Comparison of ENCODE assay signal across 8 cellular contexts in the genomic region with DNA sequence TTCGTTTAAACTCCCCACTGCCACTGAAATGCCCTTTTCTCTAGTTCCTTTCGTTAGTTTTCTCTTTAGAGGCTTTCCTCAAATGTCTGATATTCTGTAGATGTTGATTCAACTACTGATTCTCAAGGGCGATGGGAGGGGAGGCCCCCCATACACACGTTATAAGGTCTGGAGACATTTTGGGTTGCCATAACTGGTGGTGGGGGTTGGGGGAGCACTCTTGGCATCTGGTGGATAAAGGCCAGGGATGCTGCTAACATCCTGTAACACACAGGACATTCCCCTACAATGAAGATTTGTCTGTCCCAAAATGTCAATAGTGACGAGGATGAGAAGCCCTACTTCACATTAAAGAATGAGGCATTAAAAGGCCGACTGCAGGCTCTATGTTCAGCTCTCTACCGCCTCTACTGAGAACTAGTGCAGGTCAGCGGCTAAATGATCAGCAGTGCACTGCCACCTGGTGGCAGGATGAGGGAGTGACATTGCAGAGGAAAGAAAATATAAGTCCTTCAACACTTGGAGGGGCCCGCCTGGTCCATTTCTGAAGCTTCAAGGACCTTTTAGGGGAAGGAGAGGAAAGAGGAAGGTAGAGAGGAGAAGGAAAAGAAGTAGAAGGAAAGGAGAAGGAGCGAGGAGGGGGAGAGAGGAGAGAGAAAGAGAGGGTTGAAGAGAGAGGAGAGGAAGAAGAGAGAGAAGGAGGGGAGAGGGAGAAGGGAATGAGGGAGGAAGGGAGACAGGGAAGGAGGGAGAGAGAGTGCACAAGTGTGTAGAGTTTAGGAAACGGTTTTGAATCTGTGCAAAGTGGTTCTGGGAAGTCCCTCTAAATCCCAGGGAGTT. TPM values are rescaled to one million over a fixed set of nuclear protein-coding genes. Genes with fewer than 3 reads are reported as not detected.
DNase-seq lines count a peak whose midpoint lies in the region; ATAC-seq, FAIRE-seq and TF ChIP-seq lines count a peak whose summit lies in the region.

No MANE protein-coding gene starts in this region.

- H3K36me3 ChIP-seq in WERI-Rb-1, result no peaks in the 10 kb centered on the region
- no peaks in the 10 kb centered on the region for H3K36me3 ChIP-seq in bronchial epithelial cell (ENCODE audit: control insufficient read depth, insufficient read depth, low read length)

- no peak overlapping the region for H3K4me3 ChIP-seq in AG09309 (ENCODE audit: control insufficient read depth, low read depth, low read length)
- H3K4me3 ChIP-seq in WERI-Rb-1 (ENCODE audit: low read depth, low read length), result no peak overlapping the region
- H3K4me3 ChIP-seq in bronchial epithelial cell (ENCODE audit: low read depth, low read length), result no peak overlapping the region

- no peak for FAIRE-seq in bronchial epithelial cell (lab: Jason Lieb, UNC)

- no peaks in the 10 kb centered on the region for H3K27me3 ChIP-seq in WERI-Rb-1 (ENCODE audit: insufficient read depth, low read depth, severe bottlenecking)
- no peaks in the 10 kb centered on the region for H3K27me3 ChIP-seq in bronchial epithelial cell (ENCODE audit: control insufficient read depth, insufficient read depth, low read length)

- peak; percentile 56 for DNase-seq in AG09309 (ENCODE audit: low read depth)
- peak; percentile 79 for DNase-seq in NCI-H2196 (lab: John Stamatoyannopoulos, UW; ENCODE audit: unreplicated experiment)
- peak; percentile 80 for DNase-seq in WERI-Rb-1
- DNase-seq in bronchial epithelial cell (ENCODE audit: low read depth), result peak; percentile 72
- DNase-seq in islet precursor cell, result peak; percentile 89
- DNase-seq in stimulated activated CD4-positive, alpha-beta T cell treated with anti-CD3 and anti-CD28 coated beads, Interleukin-15, amount 100 ng/mL, for 24 hours, result peak; percentile 79

- peak; percentile 99 for TF ChIP-seq CTCF in AG09309 (IDR thresholded peaks at IDR 0.05; ENCODE audit: control insufficient read depth, insufficient read depth, low read depth, low read length, missing control alignments)
- peak; percentile 90 for TF ChIP-seq CTCF in WERI-Rb-1 (IDR thresholded peaks at IDR 0.05; ENCODE audit: low read depth, low read length)
- TF ChIP-seq CTCF in bronchial epithelial cell (IDR thresholded peaks at IDR 0.05; ENCODE audit: insufficient read depth, low read length, severe bottlenecking), result peak; percentile 93

- H3K9me3 ChIP-seq in WERI-Rb-1 (ENCODE audit: severe bottlenecking), result no peaks in the 10 kb centered on the region

- ATAC-seq in GM18907 (IDR thresholded peaks at IDR 0.05; ENCODE audit: unreplicated experiment) (peak; percentile 91), HG03139 (IDR thresholded peaks at IDR 0.05; ENCODE audit: unreplicated experiment) (peak; percentile 93)

- no peak overlapping the region for H3K27ac ChIP-seq in WERI-Rb-1

RNA-seq across cellular contexts. Expression of a gene that starts 29.4 kb away (rescaled TPM):
- total RNA-seq in bronchial epithelial cell, result 0.53 and 1.3 TPM in 2 replicates
